Comparison of ENCODE assay signal across 10 cellular contexts in genomic region chr15:37682304-37682703, GRCh38.
DNase-seq lines count a peak whose midpoint lies in the region; FAIRE-seq and TF ChIP-seq lines count a peak whose summit lies in the region.
"Had no signal": no experiment of that assay in that cellular context is flagged by ENCODE, and none has a peak within 500 bp of the region (broad histone marks: within the 10 kb centered on the region; RNA-seq: fewer than 3 reads in every experiment).

No MANE protein-coding gene starts in this region.

- no peak overlapping the region for H3K4me2 ChIP-seq in hepatocyte

- H3K4me3 ChIP-seq in AG04450 (ENCODE audit: low read depth, low read length) = no peak overlapping the region
- no peak overlapping the region for H3K4me3 ChIP-seq in hepatocyte

- 70% methylated on average over 4 of the region's 4 CpGs for WGBS in hepatocyte (ENCODE audit: low lambda C conversion rate, missing lambda C conversion rate)

- peak; percentile 68 for FAIRE-seq in H54 (lab: Jason Lieb, UNC)
- FAIRE-seq: GM18507 had no signal

- no peak overlapping the region for H2AFZ ChIP-seq in hepatocyte

- POLR2A ChIA-PET in AG04450 (lab: Yijun Ruan, JAX) = no interaction called here

- H3K9me3 ChIP-seq in AG04450 (ENCODE audit: control insufficient read depth, insufficient read depth, low read length) = no peaks in the 10 kb centered on the region
- no peaks in the 10 kb centered on the region for H3K9me3 ChIP-seq in hepatocyte (ENCODE audit: low read depth)

- no peaks in the 10 kb centered on the region for H3K27me3 ChIP-seq in AG04450 (ENCODE audit: control insufficient read depth, insufficient read depth, low read length)
- H3K27me3 ChIP-seq in hepatocyte = no peaks in the 10 kb centered on the region

- no peak for TF ChIP-seq POLR2A in H54 (IDR thresholded peaks at IDR 0.05; ENCODE audit: low read depth, low read length)

- no peak for DNase-seq in AG04450 (ENCODE audit: low read depth, low spot score)
- DNase-seq in H54 (ENCODE audit: insufficient read length, low spot score) = no peak
- peak; percentile 7 for DNase-seq in SW480 (ENCODE audit: low spot score)
- DNase-seq in hepatocyte (ENCODE audit: low spot score) = no peak
- DNase-seq in stimulated activated naive CD4-positive, alpha-beta T cell (lab: John Stamatoyannopoulos, UW) = no peak
- DNase-seq in stimulated activated CD8-positive, alpha-beta memory T cell treated with anti-CD3 and anti-CD28 coated beads, Interleukin-4, amount 100 ng/mL, for 48 hours = no peak
- no peak for DNase-seq in NCI-H1930 (lab: John Stamatoyannopoulos, UW)
- no peak for DNase-seq in NCI-H510A (lab: John Stamatoyannopoulos, UW)
- DNase-seq: NCI-H1092 had no signal

- H3K79me2 ChIP-seq in hepatocyte = no peaks in the 10 kb centered on the region

- no peaks in the 10 kb centered on the region for H3K9me2 ChIP-seq in hepatocyte (replicated peaks; ENCODE audit: insufficient read depth)

- TF ChIP-seq CTCF in AG04450 (IDR thresholded peaks at IDR 0.05; ENCODE audit: low read depth, low read length) = peak; percentile 38; the same call in 1 of the 2 replicates
- TF ChIP-seq CTCF in hepatocyte (IDR thresholded peaks at IDR 0.05; ENCODE audit: poor library complexity) = peak; percentile 31

- H3K27ac ChIP-seq in AG04450 (ENCODE audit: low read depth, low read length) = no peak overlapping the region
- H3K27ac ChIP-seq in hepatocyte = no peak overlapping the region

- CTCF ChIA-PET in AG04450 (lab: Charles Lee) = interaction anchor here (0.7 to 2.8 kb wide), 2 partner anchors 198 to 1925 kb away, joined by 4 to 23 read pairs; no protein-coding TSS in a partner anchor

- no peaks in the 10 kb centered on the region for H3K36me3 ChIP-seq in hepatocyte (replicated peaks; ENCODE audit: insufficient read depth, low read depth)

- H4K20me1 ChIP-seq in hepatocyte (ENCODE audit: insufficient read depth, poor library complexity, severe bottlenecking) = no peaks in the 10 kb centered on the region

- no peaks in the 10 kb centered on the region for H3K4me1 ChIP-seq in hepatocyte (ENCODE audit: insufficient read depth)
